ENCODE assay signal across 8 cellular contexts in genomic region chr5:110738812-110739651, GRCh38. TPM values are rescaled to one million over a fixed set of nuclear protein-coding genes. Genes with fewer than 3 reads are reported as not detected.
DNase-seq lines count a peak whose midpoint lies in the region; ATAC-seq and TF ChIP-seq lines count a peak whose summit lies in the region.

TSS of gene SLC25A46 (plus strand) at chr5:110739007. CDS start at chr5:110739120, 113 bp downstream.

- POLR2A ChIA-PET in BJ (lab: Charles Lee): interaction anchor here (0.7 kb wide), 2 partner anchors 177 to 1005 kb away, joined by 3 read pairs; no protein-coding TSS in a partner anchor

- peaks cover 6 to 12% of the 10 kb centered on the region in 2 donors for H3K4me1 ChIP-seq in left lung

- ATAC-seq in HG03460 (IDR thresholded peaks at IDR 0.05; ENCODE audit: unreplicated experiment) (peak; percentile 97), left lung (peak; percentile 98)

- H3K4me3 ChIP-seq in BJ (ENCODE audit: low read depth, low read length) (peak within 1 kb of the TSS; percentile 99), left lung (peak within 1 kb of the TSS; percentile 86 to 96)

- DNase-seq in BJ (ENCODE audit: low read depth) (peak; percentile 43), GM19240 (ENCODE audit: insufficient read length, low spot score) (peak; percentile 48), NCI-H526 treated with DMSO at 0.1 percent for 48 hours (lab: John Stamatoyannopoulos, UW) (peak; percentile 66), dermis blood vessel endothelial cell (peak; percentile 92), left lung (peak; percentile 88 to 92)
- DNase-seq in activated CD4-positive, alpha-beta T cell treated with anti-CD3 and anti-CD28 coated beads, Interleukin-2, amount 50 U/mL, for 24 hours (ENCODE audit: low read depth in 1 of 2, low spot score in 1 of 2): peak; percentile 69 to 88
- DNase-seq in stimulated activated CD4-positive, alpha-beta T cell treated with anti-CD3 and anti-CD28 coated beads, Interleukin-4, amount 100 ng/mL, for 1 hour: peak; percentile 81

- H3K27me3 ChIP-seq in BJ (ENCODE audit: control insufficient read depth, insufficient read depth, low read length) (no peaks in the 10 kb centered on the region), left lung (no peaks in the 10 kb centered on the region)

- TF ChIP-seq CTCF in BJ (IDR thresholded peaks at IDR 0.05; ENCODE audit: insufficient read depth, low read depth, low read length) (no peak), left lung (IDR thresholded peaks at IDR 0.05) (no peak)

- CTCF ChIA-PET in BJ (lab: Yijun Ruan, JAX): no interaction called here

- H3K27ac ChIP-seq in left lung: peak within 1 kb of the TSS; percentile 80 to 94

- intact Hi-C loops in left lung (cut with DNase I): no loop called here

- H3K36me3 ChIP-seq in BJ (ENCODE audit: control insufficient read depth, insufficient read depth, low read length) (no peaks in the 10 kb centered on the region), left lung (peaks cover 0 to 4% of the 10 kb centered on the region in 2 donors)

- no peaks in the 10 kb centered on the region for H3K9me3 ChIP-seq in left lung

RNA-seq across cellular contexts. Expression of gene SLC25A46, which starts in this region (rescaled TPM):
- polyA plus RNA-seq in BJ (2011; rRNA removed): 17.5 and 33.8 TPM in 2 replicates
- polyA minus RNA-seq in BJ (2011; rRNA and poly(A)+ RNA removed): 12.4 and 12.8 TPM in 2 replicates
- total RNA-seq in dermis blood vessel endothelial cell: 76.1 and 78.8 TPM in 2 replicates
- total RNA-seq in left lung: 10 to 100 TPM; 39.0 to 41.3 TPM

Comparison
In these comparisons a context has a peak if more than half of its experiments do, and no peak if none do; other contexts are left out.
1. Peak in every context shown above with its lines: DNase-seq, ATAC-seq, H3K4me3 ChIP-seq and H3K27ac ChIP-seq.